ENCODE assay signal across 1 cellular context in the genomic region with DNA sequence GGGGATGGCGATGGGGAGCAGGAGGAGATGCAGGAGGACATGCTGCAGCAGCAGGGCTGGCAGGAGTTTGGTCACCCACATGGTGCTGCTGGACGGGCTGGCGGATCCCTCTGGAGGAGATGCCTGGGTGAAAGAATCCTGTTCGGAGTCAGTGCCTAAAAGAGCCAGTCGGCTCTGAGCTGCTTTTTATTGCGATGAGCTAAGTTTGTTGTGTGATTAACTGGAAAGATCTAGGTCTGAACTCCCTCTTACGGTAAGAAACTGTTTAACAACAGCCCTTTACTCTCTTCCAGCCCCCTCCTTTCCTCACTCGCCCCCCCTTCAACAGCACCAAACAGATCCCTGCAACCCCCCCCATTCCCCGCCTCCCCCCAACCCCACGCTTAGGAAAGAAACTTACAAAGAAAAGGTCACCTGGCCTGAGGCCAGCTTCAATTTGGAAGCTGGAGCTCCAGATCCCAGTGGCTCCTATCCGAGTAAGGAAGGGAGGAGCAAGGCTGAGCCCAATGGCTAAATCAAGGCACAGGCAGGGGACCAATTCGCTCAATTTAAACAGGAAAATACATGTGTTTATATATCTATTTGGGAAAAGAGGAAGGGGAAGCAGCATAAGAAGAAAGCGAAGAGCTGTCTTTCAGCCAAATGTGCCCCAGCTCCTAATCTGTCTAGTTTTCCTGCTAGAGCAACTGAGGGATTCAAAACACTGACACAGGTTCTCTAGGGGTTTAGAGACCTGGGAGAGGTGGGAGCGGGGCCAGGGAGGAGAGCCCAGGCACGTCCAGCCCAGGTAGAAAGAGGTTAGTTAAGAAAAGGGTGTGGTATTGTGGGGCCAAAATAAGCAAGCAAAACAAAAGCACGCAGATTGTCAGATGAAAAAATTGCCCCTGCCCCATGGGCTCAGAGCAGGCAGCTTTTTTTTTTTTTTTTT.
A peak's percentile ranks its signal among the peaks of the same experiment; 100 is the strongest.
TF ChIP-seq lines count a peak whose summit lies in the region.

Gene HGF, minus strand, starts transcription at position 157 of the 928 bp plus-strand sequence. Its CDS starts 76 bp downstream, at position 81.

TF ChIP-seq in HEK293, 187 proteins besides CTCF, POLR2A, EP300 and RAD21 (continued from another document):
- TF ChIP-seq, protein P1, sequence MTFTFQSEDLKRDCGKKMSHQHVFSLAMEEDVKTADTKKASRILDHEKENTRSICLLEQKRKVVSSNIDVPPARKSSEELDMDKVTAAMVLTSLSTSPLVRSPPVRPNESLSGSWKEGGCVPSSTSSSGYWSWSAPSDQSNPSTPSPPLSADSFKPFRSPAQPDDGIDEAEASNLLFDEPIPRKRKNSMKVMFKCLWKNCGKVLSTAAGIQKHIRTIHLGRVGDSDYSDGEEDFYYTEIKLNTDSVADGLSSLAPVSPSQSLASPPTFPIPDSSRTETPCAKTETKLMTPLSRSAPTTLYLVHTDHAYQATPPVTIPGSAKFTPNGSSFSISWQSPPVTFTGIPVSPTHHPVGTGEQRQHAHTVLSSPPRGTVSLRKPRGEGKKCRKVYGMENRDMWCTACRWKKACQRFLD (tag by site-specific recombination; IDR thresholded peaks at IDR 0.05) = no peak
- TF ChIP-seq ZNF624 (tag by site-specific recombination; IDR thresholded peaks at IDR 0.05) (no peak), ZNF10 (tag by site-specific recombination; IDR thresholded peaks at IDR 0.05) (no peak), ZNF404 (tag by site-specific recombination; IDR thresholded peaks at IDR 0.05) (no peak), FEZF1 (tag by site-specific recombination; IDR thresholded peaks at IDR 0.05) (no peak), KLF16 (tag by site-specific recombination; IDR thresholded peaks at IDR 0.05) (no peak), ZNF707 (tag by site-specific recombination; IDR thresholded peaks at IDR 0.05) (no peak), ZNF341 (tag by site-specific recombination; IDR thresholded peaks at IDR 0.05; ENCODE audit: low read depth) (0 out of 2 replicates have a peak, but pooled peaks have one; percentile 22), ZNF133 (tag by site-specific recombination; IDR thresholded peaks at IDR 0.05) (no peak), PRDM10 (tag by site-specific recombination; IDR thresholded peaks at IDR 0.05) (peak; percentile 2), ZNF777 (tag by site-specific recombination; IDR thresholded peaks at IDR 0.05; ENCODE audit: borderline replicate concordance) (no peak), ZNF239 (tag by site-specific recombination; IDR thresholded peaks at IDR 0.05) (no peak), ZNF548 (tag by site-specific recombination; IDR thresholded peaks at IDR 0.05) (no peak), ZNF335 (tag by site-specific recombination; conservative IDR thresholded peaks at IDR 0.05) (0 out of 2 replicates have a peak, but pooled peaks have one; percentile 48), REPIN1 (tag by site-specific recombination; IDR thresholded peaks at IDR 0.05; ENCODE audit: low read depth) (no peak)
- TF ChIP-seq, protein P2, sequence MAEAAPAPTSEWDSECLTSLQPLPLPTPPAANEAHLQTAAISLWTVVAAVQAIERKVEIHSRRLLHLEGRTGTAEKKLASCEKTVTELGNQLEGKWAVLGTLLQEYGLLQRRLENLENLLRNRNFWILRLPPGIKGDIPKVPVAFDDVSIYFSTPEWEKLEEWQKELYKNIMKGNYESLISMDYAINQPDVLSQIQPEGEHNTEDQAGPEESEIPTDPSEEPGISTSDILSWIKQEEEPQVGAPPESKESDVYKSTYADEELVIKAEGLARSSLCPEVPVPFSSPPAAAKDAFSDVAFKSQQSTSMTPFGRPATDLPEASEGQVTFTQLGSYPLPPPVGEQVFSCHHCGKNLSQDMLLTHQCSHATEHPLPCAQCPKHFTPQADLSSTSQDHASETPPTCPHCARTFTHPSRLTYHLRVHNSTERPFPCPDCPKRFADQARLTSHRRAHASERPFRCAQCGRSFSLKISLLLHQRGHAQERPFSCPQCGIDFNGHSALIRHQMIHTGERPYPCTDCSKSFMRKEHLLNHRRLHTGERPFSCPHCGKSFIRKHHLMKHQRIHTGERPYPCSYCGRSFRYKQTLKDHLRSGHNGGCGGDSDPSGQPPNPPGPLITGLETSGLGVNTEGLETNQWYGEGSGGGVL (tag by site-specific recombination; IDR thresholded peaks at IDR 0.05) = peak; percentile 68
